ENCODE assay signal across 8 cellular contexts in genomic region chr1:197774691-197775281, GRCh38. TPM values are rescaled to one million over a fixed set of nuclear protein-coding genes. Genes with fewer than 3 reads are reported as not detected.
A peak's percentile ranks its signal among the peaks of the same experiment; 100 is the strongest.
DNase-seq lines count a peak whose midpoint lies in the region; ATAC-seq and TF ChIP-seq lines count a peak whose summit lies in the region.

No MANE protein-coding gene starts in this region.

- peaks cover 12% of the 10 kb centered on the region; the same call in 1 of the 2 replicates for H3K27me3 ChIP-seq in HUES48 (ENCODE audit: control insufficient read depth, insufficient read depth, low read length)
- no peaks in the 10 kb centered on the region for H3K27me3 ChIP-seq in liver (ENCODE audit: control insufficient read depth in 4 of 4, insufficient read depth in 4 of 4, low read length in 3 of 4)

- DNase-seq in Daoy (ENCODE audit: low read depth) (peak; percentile 48), choroid plexus epithelial cell (ENCODE audit: low read depth) (peak; percentile 24), medulla oblongata (ENCODE audit: extremely low spot score) (no peak)
- peak; percentile 20 to 40 (median 25) for DNase-seq in stimulated activated CD4-positive, alpha-beta T cell treated with anti-CD3 and anti-CD28 coated beads, TNF-alpha, amount 100 ng/mL, for 48 hours (ENCODE audit: low read depth in 3 of 3)

- H3K9me3 ChIP-seq in HUES48 (ENCODE audit: control insufficient read depth, insufficient read depth, low read length) (no peaks in the 10 kb centered on the region), liver (ENCODE audit: control insufficient read depth in 4 of 4, low read length in 3 of 4) (no peaks in the 10 kb centered on the region)

- ATAC-seq in GM21447 (IDR thresholded peaks at IDR 0.05; ENCODE audit: unreplicated experiment): peak; percentile 18
- peak; percentile 52 to 60 for ATAC-seq in activated CD4-positive, CD25-positive, alpha-beta regulatory T cell treated with anti-CD3 and anti-CD28 coated beads, Interleukin-2, amount 50 U/mL, for 24 hours

- H3K4me3 ChIP-seq in HUES48 (ENCODE audit: low read depth, low read length) (peak overlapping the region; percentile 61), choroid plexus epithelial cell (ENCODE audit: low read depth, low read length) (peak overlapping the region; percentile 73), liver (ENCODE audit: low read depth in 1 of 3, low read length in 3 of 3) (peak overlapping the region; percentile 70 to 89 (median 70))

- no peak for TF ChIP-seq RAD21 in liver (IDR thresholded peaks at IDR 0.05)

- H3K36me3 ChIP-seq in HUES48 (ENCODE audit: control insufficient read depth, insufficient read depth, low read length): no peaks in the 10 kb centered on the region
- H3K36me3 ChIP-seq in liver (ENCODE audit: control insufficient read depth in 4 of 4, insufficient read depth in 3 of 4, low read depth in 1 of 4, low read length in 3 of 4): peaks cover 0 to 1% (median 0%) of the 10 kb centered on the region in 4 donors

- no peak for TF ChIP-seq CTCF in choroid plexus epithelial cell (conservative IDR thresholded peaks at IDR 0.05; ENCODE audit: low read depth, low read length)
- no peak for TF ChIP-seq CTCF in liver (IDR thresholded peaks at IDR 0.05; ENCODE audit: low read depth, low read length, missing input control)

- under 1% methylated on average over 67 of the region's 67 CpGs for WGBS in liver

- H3K9ac ChIP-seq in HUES48 (ENCODE audit: low read depth, low read length) (peak overlapping the region; percentile 31; the same call in 1 of the 2 replicates), liver (ENCODE audit: low read depth in 1 of 2, low read length in 2 of 2) (peak overlapping the region; percentile 72 to 85)

- H3K4me1 ChIP-seq in HUES48 (ENCODE audit: control insufficient read depth, insufficient read depth, low read length) (peaks cover 12% of the 10 kb centered on the region), liver (ENCODE audit: control insufficient read depth in 4 of 4, insufficient read depth in 4 of 4, low read length in 3 of 4) (peaks cover 0 to 29% (median 11%) of the 10 kb centered on the region in 4 donors)

- H3K27ac ChIP-seq in HUES48 (ENCODE audit: low read depth, low read length): no peak overlapping the region
- H3K27ac ChIP-seq in liver (ENCODE audit: low read depth in 1 of 2, low read length in 2 of 2): peak overlapping the region; percentile 68 to 92

TF ChIP-seq in liver, 16 proteins besides CTCF, POLR2A, EP300 and RAD21:
- no peak for TF ChIP-seq HNF4A (conservative IDR thresholded peaks at IDR 0.05)
- TF ChIP-seq HNF4G (IDR thresholded peaks at IDR 0.05): no peak

RNA-seq across cellular contexts. Expression of gene DENND1B, which starts 0.5 kb away (rescaled TPM):
- 3.8 and 5.6 TPM in 2 replicates for total RNA-seq in Daoy (2014; rRNA removed; shearing (Covaris generic))
- 10 to 100 TPM in 1 of 2 donors, 1 to 10 TPM in 1; 9.3 to 13.7 TPM for total RNA-seq in liver
- polyA plus RNA-seq in liver: 1 to 10 TPM; 1.7 to 6.6 TPM
